ENCODE assay signal across 8 cellular contexts in the genomic region with DNA sequence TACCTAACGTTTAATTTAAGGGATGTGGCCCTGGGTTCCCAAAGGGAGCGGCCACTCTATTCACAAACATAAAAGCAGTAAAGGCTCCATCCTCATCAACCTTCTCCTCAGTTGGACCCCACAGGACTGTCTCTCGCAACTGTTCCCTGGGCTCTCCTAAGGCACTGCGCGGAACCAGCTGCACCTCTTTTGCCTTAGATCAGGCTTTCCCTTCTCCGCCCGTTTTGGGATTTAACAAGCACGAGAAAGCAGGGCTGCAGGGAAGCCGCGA. TPM values are rescaled to one million over a fixed set of nuclear protein-coding genes. Genes with fewer than 3 reads are reported as not detected.
A peak's percentile ranks its signal among the peaks of the same experiment; 100 is the strongest.
DNase-seq lines count a peak whose midpoint lies in the region; FAIRE-seq and TF ChIP-seq lines count a peak whose summit lies in the region.

No MANE protein-coding gene starts in this region.

- peak overlapping the region; percentile 67 for H2BK120ac ChIP-seq in trophoblast cell (ENCODE audit: insufficient read depth, low read length, poor library complexity)

- H3K14ac ChIP-seq in trophoblast cell (ENCODE audit: low read length), result peak overlapping the region; percentile 87

- peak overlapping the region; percentile 86 for H4K12ac ChIP-seq in trophoblast cell (ENCODE audit: low read depth, low read length)

- WGBS in esophagus squamous epithelium, 2 donors, result 0 to 5% methylated on average over 2 to 7 of the region's 10 CpGs
- WGBS in trophoblast cell (ENCODE audit: extremely low coverage, insufficient coverage, insufficient read length), result no CpG with 5 or more reads among the region's 10 CpGs

- H3K9ac ChIP-seq in trophoblast cell (ENCODE audit: low read length), result peak overlapping the region; percentile 89

- H3K4ac ChIP-seq in trophoblast cell (ENCODE audit: low read depth, low read length), result peak overlapping the region; percentile 71

- peak overlapping the region; percentile 70 for H3K18ac ChIP-seq in trophoblast cell (ENCODE audit: low read length)

- H2BK12ac ChIP-seq in trophoblast cell (ENCODE audit: low read length), result no peak overlapping the region

- H3K23ac ChIP-seq in trophoblast cell (ENCODE audit: low read length), result no peak overlapping the region

- H3K4me3 ChIP-seq in SJCRH30 (peak overlapping the region; percentile 71), esophagus squamous epithelium (peak overlapping the region; percentile 77 to 100 (median 95)), trophoblast cell (ENCODE audit: low read depth, low read length) (peak overlapping the region; percentile 97)

- DNase-seq in NCI-H748 (lab: John Stamatoyannopoulos, UW; ENCODE audit: unreplicated experiment), result peak; percentile 36
- no peak for DNase-seq in NCI-H748 treated with DMSO at 0.1 percent for 48 hours (lab: John Stamatoyannopoulos, UW)
- peak in 1 of 2 experiments; percentile 28 for DNase-seq in SJCRH30
- DNase-seq in esophagus squamous epithelium (lab: John Stamatoyannopoulos, UW), result no peak
- DNase-seq in trophoblast cell, result peak; percentile 19 to 39
- no peak for DNase-seq in GM12892 (ENCODE audit: insufficient read length)
- DNase-seq in stimulated activated CD4-positive, alpha-beta T cell treated with anti-CD3 and anti-CD28 coated beads, Interleukin-4, amount 100 ng/mL, for 4 hours, result no peak
- no peak for DNase-seq in OCI-M2 (lab: John Stamatoyannopoulos, UW; ENCODE audit: unreplicated experiment)

- H3K4me1 ChIP-seq in SJCRH30 (peaks cover 3% of the 10 kb centered on the region; the same call in 1 of the 2 replicates), esophagus squamous epithelium (peaks cover 14 to 48% (median 30%) of the 10 kb centered on the region in 3 donors), trophoblast cell (ENCODE audit: control insufficient read depth in 1 of 2, insufficient read depth in 2 of 2, low read length in 2 of 2) (peaks cover 9 to 16% of the 10 kb centered on the region in 2 experiments)

- H3K27ac ChIP-seq in SJCRH30, result peak overlapping the region; percentile 71
- H3K27ac ChIP-seq in esophagus squamous epithelium, result peak overlapping the region; percentile 95 to 99 (median 96)
- H3K27ac ChIP-seq in trophoblast cell (ENCODE audit: low read depth, low read length), result no peak overlapping the region

- peak overlapping the region; percentile 52 for H2BK5ac ChIP-seq in trophoblast cell (ENCODE audit: low read depth, low read length, poor library complexity)

- H4K91ac ChIP-seq in trophoblast cell (ENCODE audit: low read depth, low read length), result peak overlapping the region; percentile 88

- no peak for FAIRE-seq in GM12892 (lab: Jason Lieb, UNC)

- H2AK5ac ChIP-seq in trophoblast cell (ENCODE audit: low read length), result peak overlapping the region; percentile 59

- intact Hi-C loops in esophagus squamous epithelium (cut with DNase I), result no loop called here

- TF ChIP-seq POLR2A in esophagus squamous epithelium (IDR thresholded peaks at IDR 0.05) (no peak), GM12892 (IDR thresholded peaks at IDR 0.05; ENCODE audit: low read depth, low read length) (no peak)

- peak overlapping the region; percentile 66 for H2AFZ ChIP-seq in trophoblast cell (ENCODE audit: insufficient read depth, low read length, poor library complexity)

- peak overlapping the region; percentile 84 for H3K4me2 ChIP-seq in trophoblast cell (ENCODE audit: low read length)

- peaks cover 5% of the 10 kb centered on the region; the same call in 1 of the 2 replicates for H3K36me3 ChIP-seq in SJCRH30
- peaks cover 0 to 5% (median 0%) of the 10 kb centered on the region in 3 donors for H3K36me3 ChIP-seq in esophagus squamous epithelium
- H3K36me3 ChIP-seq in trophoblast cell (ENCODE audit: control insufficient read depth in 1 of 2, insufficient read depth in 2 of 2, low read length in 2 of 2), result peaks cover 4 to 5% of the 10 kb centered on the region in 2 experiments

- peak overlapping the region; percentile 93 for H4K8ac ChIP-seq in trophoblast cell (ENCODE audit: low read depth, low read length)

- H3K27me3 ChIP-seq in SJCRH30 (no peaks in the 10 kb centered on the region), esophagus squamous epithelium (no peaks in the 10 kb centered on the region), trophoblast cell (ENCODE audit: insufficient read depth, low read length) (no peaks in the 10 kb centered on the region)

- no peak for TF ChIP-seq CTCF in esophagus squamous epithelium (IDR thresholded peaks at IDR 0.05)

- no peaks in the 10 kb centered on the region for H3K9me3 ChIP-seq in SJCRH30 (replicated peaks)
- H3K9me3 ChIP-seq in esophagus squamous epithelium, result no peaks in the 10 kb centered on the region
- no peaks in the 10 kb centered on the region for H3K9me3 ChIP-seq in trophoblast cell (ENCODE audit: insufficient read depth, low read depth, low read length)

- peaks cover 10% of the 10 kb centered on the region for H3K79me1 ChIP-seq in trophoblast cell (ENCODE audit: low read length)

- peaks cover 20% of the 10 kb centered on the region for H3K79me2 ChIP-seq in trophoblast cell (ENCODE audit: control insufficient read depth, insufficient read depth, low read length, poor library complexity)

RNA-seq across cellular contexts. Expression of gene GTPBP4, which starts 0.7 kb away (rescaled TPM):
- total RNA-seq in SJCRH30 (2014; rRNA removed; shearing (Covaris generic)), result 52.3 and 58.5 TPM in 2 replicates
- 10 to 100 TPM; 10.2 to 35.1 (median 23.1) TPM for total RNA-seq in esophagus squamous epithelium
- polyA plus RNA-seq in trophoblast cell (2013), result 43.9 and 45.1 TPM in 2 replicates
- polyA plus RNA-seq in GM12892 (2012; ENCODE audit: missing spikeins), result 68.4 TPM

RNA-seq across cellular contexts. Expression of gene IDI2, which starts 38.1 kb away (rescaled TPM):
- total RNA-seq in SJCRH30 (2014; rRNA removed; shearing (Covaris generic)), result not detected in 2 replicates
- total RNA-seq in esophagus squamous epithelium, result not detected
- polyA plus RNA-seq in trophoblast cell (2013), result not detected in 2 replicates
- polyA plus RNA-seq in GM12892 (2012; ENCODE audit: missing spikeins), result not detected

RNA-seq across cellular contexts. Expression of gene LARP4B, which starts 56.1 kb away (rescaled TPM):
- total RNA-seq in SJCRH30 (2014; rRNA removed; shearing (Covaris generic)), result 29.1 and 29.4 TPM in 2 replicates
- 10 to 100 TPM; 32.7 to 75.5 (median 63.4) TPM for total RNA-seq in esophagus squamous epithelium
- polyA plus RNA-seq in trophoblast cell (2013), result 36.4 and 38.8 TPM in 2 replicates
- 35.3 TPM for polyA plus RNA-seq in GM12892 (2012; ENCODE audit: missing spikeins)

Comparison
In these comparisons a context has a peak if more than half of its experiments do, and no peak if none do; other contexts are left out.
1. DNase-seq: peak in NCI-H748 (single experiment) and trophoblast cell (2 of 2); none in NCI-H748 treated with DMSO at 0.1 percent for 48 hours (single experiment), esophagus squamous epithelium (single experiment), GM12892 (single experiment), stimulated activated CD4-positive, alpha-beta T cell treated with anti-CD3 and anti-CD28 coated beads, Interleukin-4, amount 100 ng/mL, for 4 hours (0 of 2) and OCI-M2 (single experiment).
2. Peak in every context shown above with its lines, with median percentiles within 50 percentile points of each other: H3K4me3 ChIP-seq.